ENCODE assay signal across 13 cellular contexts in genomic region chr12:96164951-96165858, GRCh38. TPM values are rescaled to one million over a fixed set of nuclear protein-coding genes. Genes with fewer than 3 reads are reported as not detected.
DNase-seq lines count a peak whose midpoint lies in the region; ATAC-seq and TF ChIP-seq lines count a peak whose summit lies in the region.
"Had no signal": no experiment of that assay in that cellular context is flagged by ENCODE, and none has a peak within 500 bp of the region (broad histone marks: within the 10 kb centered on the region; RNA-seq: fewer than 3 reads in every experiment).

No MANE protein-coding gene starts in this region.

- no peak for ATAC-seq in lung (ENCODE audit: insufficient read depth, low FRiP score)
- no peak for ATAC-seq in HG03108 (IDR thresholded peaks at IDR 0.05; ENCODE audit: unreplicated experiment)

- no peak overlapping the region for H3K9ac ChIP-seq in subcutaneous abdominal adipose tissue (ENCODE audit: low read length in 5 of 5)

- H3K36me3 ChIP-seq in esophagus squamous epithelium (no peaks in the 10 kb centered on the region), lung (ENCODE audit: control insufficient read depth in 2 of 2, insufficient read depth in 2 of 2, low read length in 2 of 2) (no peaks in the 10 kb centered on the region), subcutaneous abdominal adipose tissue (ENCODE audit: control insufficient read depth in 5 of 5, insufficient read depth in 5 of 5, low read length in 5 of 5) (no peaks in the 10 kb centered on the region)
- H3K36me3 ChIP-seq: transverse colon had no signal

- intact Hi-C loops in esophagus squamous epithelium (cut with DNase I) = no loop called here

- no peak for TF ChIP-seq POLR2A in esophagus squamous epithelium (IDR thresholded peaks at IDR 0.05)

- peak overlapping the region; percentile 46 to 80 (median 64) for H3K27ac ChIP-seq in esophagus squamous epithelium
- peak overlapping the region; percentile 76 to 83 for H3K27ac ChIP-seq in lung (ENCODE audit: low read depth in 1 of 2, low read length in 1 of 2)
- peak overlapping the region; percentile 40 for H3K27ac ChIP-seq in subcutaneous abdominal adipose tissue (ENCODE audit: low read depth, low read length)

- H3K27me3 ChIP-seq in esophagus squamous epithelium (no peaks in the 10 kb centered on the region), lung (ENCODE audit: control insufficient read depth, insufficient read depth) (no peaks in the 10 kb centered on the region), subcutaneous abdominal adipose tissue (ENCODE audit: control insufficient read depth in 5 of 5, insufficient read depth in 4 of 5, low read length in 5 of 5) (peaks cover 0 to 6% (median 0%) of the 10 kb centered on the region in 5 donors)
- H3K27me3 ChIP-seq: transverse colon had no signal

- H3K4me3 ChIP-seq in esophagus squamous epithelium (no peak overlapping the region), lung (no peak overlapping the region), subcutaneous abdominal adipose tissue (ENCODE audit: low read depth in 1 of 5, low read length in 5 of 5) (no peak overlapping the region)
- H3K4me3 ChIP-seq: transverse colon had no signal

- no peaks in the 10 kb centered on the region for H3K9me3 ChIP-seq in esophagus squamous epithelium
- H3K9me3 ChIP-seq in lung (ENCODE audit: control insufficient read depth in 2 of 2, insufficient read depth in 1 of 2, low read length in 1 of 2) = peaks cover 0 to 4% of the 10 kb centered on the region in 2 donors
- no peaks in the 10 kb centered on the region for H3K9me3 ChIP-seq in subcutaneous abdominal adipose tissue (ENCODE audit: control insufficient read depth in 5 of 5, low read length in 5 of 5)
- H3K9me3 ChIP-seq: transverse colon had no signal

- WGBS in esophagus squamous epithelium, 2 donors = 68 to 77% methylated on average over 15 to 16 of the region's 16 CpGs
- 67 to 84% methylated on average over 16 of the region's 16 CpGs for WGBS in lung, 2 donors

- peak; percentile 19 for DNase-seq in SK-N-DZ (ENCODE audit: low spot score)
- DNase-seq in esophagus squamous epithelium (lab: John Stamatoyannopoulos, UW) = no peak
- no peak for DNase-seq in lung (ENCODE audit: low spot score)
- DNase-seq in HCEC 1CT = no peak
- no peak for DNase-seq in AG08395 (ENCODE audit: low spot score)
- DNase-seq: activated CD4-positive, alpha-beta T cell treated with anti-CD3 and anti-CD28 coated beads for 48 hours; glutamatergic neuron; naive B cell; SIG-M5; stimulated activated CD8-positive, alpha-beta memory T cell treated with anti-CD3 and anti-CD28 coated beads, Interleukin-4, amount 100 ng/mL, for 48 hours; transverse colon had no signal

- peaks cover 0 to 13% (median 0%) of the 10 kb centered on the region in 3 donors for H3K4me1 ChIP-seq in esophagus squamous epithelium
- peaks cover 0 to 8% of the 10 kb centered on the region in 2 donors for H3K4me1 ChIP-seq in lung (ENCODE audit: control insufficient read depth in 2 of 2, insufficient read depth in 2 of 2, low read length in 2 of 2)
- peaks cover 0 to 56% (median 5%) of the 10 kb centered on the region in 5 donors for H3K4me1 ChIP-seq in subcutaneous abdominal adipose tissue (ENCODE audit: control insufficient read depth in 5 of 5, insufficient read depth in 5 of 5, low read length in 5 of 5)
- H3K4me1 ChIP-seq: transverse colon had no signal

- TF ChIP-seq CTCF in esophagus squamous epithelium (IDR thresholded peaks at IDR 0.05) (no peak), lung (IDR thresholded peaks at IDR 0.05; ENCODE audit: control extremely low read depth, extremely low read depth) (no peak)

RNA-seq across cellular contexts. Expression of gene ELK3, which starts 29.0 kb away (rescaled TPM):
- 4.8 and 5.1 TPM in 2 replicates for polyA plus RNA-seq in SK-N-DZ (2014; cell fraction: cytosol; rRNA removed)
- polyA plus RNA-seq in SK-N-DZ (2014; cell fraction: nucleus; rRNA removed) = 3.1 and 4.1 TPM in 2 replicates
- total RNA-seq in esophagus squamous epithelium (10 to 100 TPM; 24.8 to 44.0 (median 34.8) TPM), lung (10 to 100 TPM; 46.4 to 68.5 TPM)
- 10 to 100 TPM in 1 of 2 donors, 1 to 10 TPM in 1; 9.1 to 34.2 TPM for polyA plus RNA-seq in lung
